ENCODE assay signal across 15 cellular contexts in the genomic region with DNA sequence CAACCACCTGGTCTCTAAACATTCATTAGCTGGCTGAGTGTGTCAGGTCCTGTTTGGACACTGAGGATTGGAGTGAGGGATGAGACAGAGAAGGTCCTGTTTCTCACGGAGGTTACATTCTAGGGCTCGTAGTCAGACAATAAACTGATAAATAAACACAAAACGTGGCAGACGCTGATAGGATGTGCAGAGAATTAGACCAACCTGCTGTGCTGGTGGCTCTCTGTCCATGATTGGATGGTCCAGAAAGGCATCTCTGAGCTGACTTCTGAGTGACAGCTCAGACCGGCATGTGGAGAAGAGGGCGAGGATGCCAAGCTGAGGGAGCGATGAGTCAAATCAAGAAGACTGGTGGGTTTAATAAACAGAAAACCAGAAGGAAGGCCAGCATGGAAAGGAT.
DNase-seq lines count a peak whose midpoint lies in the region; ATAC-seq and TF ChIP-seq lines count a peak whose summit lies in the region.
"Had no signal": no experiment of that assay in that cellular context is flagged by ENCODE, and none has a peak within 500 bp of the region (broad histone marks: within the 10 kb centered on the region; RNA-seq: fewer than 3 reads in every experiment).

No MANE protein-coding gene starts in this region.

- H3K4me3 ChIP-seq in fibroblast of villous mesenchyme (ENCODE audit: low read depth, low read length) (no peak overlapping the region), HAP-1 (no peak overlapping the region), upper lobe of right lung (no peak overlapping the region)
- H3K4me3 ChIP-seq: breast epithelium, gastroesophageal sphincter, SJCRH30 had no signal

- no peak for TF ChIP-seq CTCF in fibroblast of villous mesenchyme (IDR thresholded peaks at IDR 0.05; ENCODE audit: insufficient read depth, low read depth, low read length)
- no peak for TF ChIP-seq CTCF in upper lobe of right lung (IDR thresholded peaks at IDR 0.05)

- H3K4me1 ChIP-seq in HAP-1 (peaks cover 17% of the 10 kb centered on the region), upper lobe of right lung (no peaks in the 10 kb centered on the region)
- H3K4me1 ChIP-seq: breast epithelium, gastroesophageal sphincter, SJCRH30 had no signal

- intact Hi-C loops in upper lobe of right lung (cut with DNase I), result no loop called here

- H3K27me3 ChIP-seq in HAP-1 (ENCODE audit: low read depth), result peaks cover 3% of the 10 kb centered on the region; the same call in 1 of the 2 replicates
- no peaks in the 10 kb centered on the region for H3K27me3 ChIP-seq in upper lobe of right lung
- H3K27me3 ChIP-seq: breast epithelium, SJCRH30 had no signal

- H3K27ac ChIP-seq in upper lobe of right lung, result no peak overlapping the region
- H3K27ac ChIP-seq: breast epithelium, gastroesophageal sphincter, SJCRH30 had no signal

- in situ Hi-C loops in HAP-1 (cut with MboI; ENCODE audit: low sequenced_read_pairs), result no loop called here

- DNase-seq in A172 (ENCODE audit: low spot score) (peak; percentile 70), HCEC 1CT (peak; percentile 97), RPMI7951 (ENCODE audit: low read depth) (peak; percentile 39), fibroblast of villous mesenchyme (ENCODE audit: low read depth) (peak; percentile 90), HAP-1 (ENCODE audit: low spot score in 2 of 2) (no peak), NCI-H526 (lab: John Stamatoyannopoulos, UW) (no peak), upper lobe of right lung (no peak)
- DNase-seq in stimulated activated naive CD4-positive, alpha-beta T cell treated with Interleukin-2 at 50 U/mL for 16 hours (lab: John Stamatoyannopoulos, UW), result no peak
- DNase-seq: activated CD8-positive, alpha-beta memory T cell treated with anti-CD3 and anti-CD28 coated beads for 24 hours; activated gamma-delta T cell treated with Interleukin-2 at 50 U/mL for 16 hours; DMS79; effector memory CD8-positive, alpha-beta T cell; SJCRH30 had no signal

- H3K9me3 ChIP-seq in HAP-1 (no peaks in the 10 kb centered on the region), upper lobe of right lung (no peaks in the 10 kb centered on the region)
- H3K9me3 ChIP-seq: breast epithelium, gastroesophageal sphincter, SJCRH30 had no signal

- no peak for ATAC-seq in upper lobe of right lung
- ATAC-seq: effector memory CD8-positive, alpha-beta T cell; gastroesophageal sphincter had no signal

- no peaks in the 10 kb centered on the region for H3K36me3 ChIP-seq in HAP-1 (replicated peaks)
- no peaks in the 10 kb centered on the region for H3K36me3 ChIP-seq in upper lobe of right lung
- H3K36me3 ChIP-seq: breast epithelium, gastroesophageal sphincter, SJCRH30 had no signal

Comparison
In these comparisons a context has a peak if more than half of its experiments do, and no peak if none do; other contexts are left out.
1. DNase-seq: peak in A172 (single experiment), HCEC 1CT (single experiment), RPMI7951 (single experiment) and fibroblast of villous mesenchyme (single experiment); none in HAP-1 (0 of 2), NCI-H526 (0 of 2), upper lobe of right lung (single experiment) and stimulated activated naive CD4-positive, alpha-beta T cell treated with Interleukin-2 at 50 U/mL for 16 hours (single experiment).